ENCODE assay signal across 1 cellular context in the genomic region with DNA sequence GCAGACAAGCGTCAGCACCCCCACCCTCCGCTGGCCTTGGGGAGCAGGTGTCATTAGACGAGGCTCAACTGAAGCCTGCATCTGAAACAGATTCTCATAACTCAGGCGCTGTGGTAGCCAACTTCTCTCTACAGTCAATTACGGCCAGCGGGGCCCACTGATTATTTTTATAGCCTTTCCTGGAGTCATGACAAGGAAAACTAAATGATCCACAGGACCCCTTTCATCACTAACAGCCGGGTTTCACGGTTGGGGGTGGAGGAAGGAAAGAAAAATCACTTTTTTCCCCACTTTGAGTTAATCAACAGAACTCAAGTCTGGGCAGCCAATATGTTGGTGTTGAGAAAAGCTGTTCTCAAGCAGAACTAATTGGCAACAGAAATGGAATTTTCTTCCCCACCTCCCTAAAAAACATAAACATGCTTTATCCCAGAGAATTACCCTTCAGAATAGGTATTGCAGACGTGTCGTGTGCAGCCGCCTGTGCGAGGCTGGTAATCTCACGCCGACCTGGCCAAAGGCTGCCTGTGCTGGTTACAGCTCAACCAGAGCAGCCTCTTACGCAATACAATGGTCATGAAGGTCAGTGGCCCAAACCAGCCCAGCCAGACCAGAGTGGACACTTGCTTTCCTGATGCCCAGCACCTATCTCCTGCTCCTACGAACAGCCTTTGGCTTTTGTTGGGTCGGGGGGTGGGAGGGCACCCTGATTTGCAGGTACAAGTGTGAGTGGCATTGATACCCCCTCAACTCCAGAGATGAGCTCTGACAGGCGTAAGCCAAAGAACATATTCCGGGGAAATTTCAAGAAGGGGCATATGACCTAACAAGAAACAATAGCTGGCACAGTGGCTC.
TF ChIP-seq lines count a peak whose summit lies in the region.

No MANE protein-coding gene starts in this region.

TF ChIP-seq in HepG2, 621 proteins besides CTCF, POLR2A, EP300 and RAD21 (continued from another document and continues in another):
- TF ChIP-seq, protein P1, sequence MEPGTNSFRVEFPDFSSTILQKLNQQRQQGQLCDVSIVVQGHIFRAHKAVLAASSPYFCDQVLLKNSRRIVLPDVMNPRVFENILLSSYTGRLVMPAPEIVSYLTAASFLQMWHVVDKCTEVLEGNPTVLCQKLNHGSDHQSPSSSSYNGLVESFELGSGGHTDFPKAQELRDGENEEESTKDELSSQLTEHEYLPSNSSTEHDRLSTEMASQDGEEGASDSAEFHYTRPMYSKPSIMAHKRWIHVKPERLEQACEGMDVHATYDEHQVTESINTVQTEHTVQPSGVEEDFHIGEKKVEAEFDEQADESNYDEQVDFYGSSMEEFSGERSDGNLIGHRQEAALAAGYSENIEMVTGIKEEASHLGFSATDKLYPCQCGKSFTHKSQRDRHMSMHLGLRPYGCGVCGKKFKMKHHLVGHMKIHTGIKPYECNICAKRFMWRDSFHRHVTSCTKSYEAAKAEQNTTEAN (CRISPR knock-in tag; conservative IDR thresholded peaks at IDR 0.05) = peak; percentile 76
- TF ChIP-seq, protein P2, sequence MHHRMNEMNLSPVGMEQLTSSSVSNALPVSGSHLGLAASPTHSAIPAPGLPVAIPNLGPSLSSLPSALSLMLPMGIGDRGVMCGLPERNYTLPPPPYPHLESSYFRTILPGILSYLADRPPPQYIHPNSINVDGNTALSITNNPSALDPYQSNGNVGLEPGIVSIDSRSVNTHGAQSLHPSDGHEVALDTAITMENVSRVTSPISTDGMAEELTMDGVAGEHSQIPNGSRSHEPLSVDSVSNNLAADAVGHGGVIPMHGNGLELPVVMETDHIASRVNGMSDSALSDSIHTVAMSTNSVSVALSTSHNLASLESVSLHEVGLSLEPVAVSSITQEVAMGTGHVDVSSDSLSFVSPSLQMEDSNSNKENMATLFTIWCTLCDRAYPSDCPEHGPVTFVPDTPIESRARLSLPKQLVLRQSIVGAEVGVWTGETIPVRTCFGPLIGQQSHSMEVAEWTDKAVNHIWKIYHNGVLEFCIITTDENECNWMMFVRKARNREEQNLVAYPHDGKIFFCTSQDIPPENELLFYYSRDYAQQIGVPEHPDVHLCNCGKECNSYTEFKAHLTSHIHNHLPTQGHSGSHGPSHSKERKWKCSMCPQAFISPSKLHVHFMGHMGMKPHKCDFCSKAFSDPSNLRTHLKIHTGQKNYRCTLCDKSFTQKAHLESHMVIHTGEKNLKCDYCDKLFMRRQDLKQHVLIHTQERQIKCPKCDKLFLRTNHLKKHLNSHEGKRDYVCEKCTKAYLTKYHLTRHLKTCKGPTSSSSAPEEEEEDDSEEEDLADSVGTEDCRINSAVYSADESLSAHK (CRISPR knock-in tag; IDR thresholded peaks at IDR 0.05; ENCODE audit: borderline replicate concordance) = 0 out of 2 replicates have a peak, but pooled peaks have one; percentile 41
- no peak for TF ChIP-seq ZBTB1 (CRISPR knock-in tag; IDR thresholded peaks at IDR 0.05; ENCODE audit: borderline replicate concordance)
- TF ChIP-seq, protein P3, sequence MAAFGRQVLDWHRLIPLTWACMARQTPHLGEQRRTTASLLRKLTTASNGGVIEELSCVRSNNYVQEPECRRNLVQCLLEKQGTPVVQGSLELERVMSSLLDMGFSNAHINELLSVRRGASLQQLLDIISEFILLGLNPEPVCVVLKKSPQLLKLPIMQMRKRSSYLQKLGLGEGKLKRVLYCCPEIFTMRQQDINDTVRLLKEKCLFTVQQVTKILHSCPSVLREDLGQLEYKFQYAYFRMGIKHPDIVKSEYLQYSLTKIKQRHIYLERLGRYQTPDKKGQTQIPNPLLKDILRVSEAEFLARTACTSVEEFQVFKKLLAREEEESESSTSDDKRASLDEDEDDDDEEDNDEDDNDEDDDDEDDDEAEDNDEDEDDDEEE (CRISPR knock-in tag; IDR thresholded peaks at IDR 0.05) = no peak; the same call in 1 of the 2 replicates
- 0 out of 2 replicates have a peak, but pooled peaks have one; percentile 61 for TF ChIP-seq ZNF563 (CRISPR knock-in tag; IDR thresholded peaks at IDR 0.05)
- 0 out of 2 replicates have a peak, but pooled peaks have one; percentile 43 for TF ChIP-seq KLF12 (CRISPR knock-in tag; IDR thresholded peaks at IDR 0.05; ENCODE audit: borderline replicate concordance)
- TF ChIP-seq ZNF280D (CRISPR knock-in tag; IDR thresholded peaks at IDR 0.05) = peak; percentile 55; the same call in 1 of the 2 replicates
- peak; percentile 86 for TF ChIP-seq YEATS4 (CRISPR knock-in tag; IDR thresholded peaks at IDR 0.05; ENCODE audit: borderline replicate concordance)
- TF ChIP-seq SMC3 (IDR thresholded peaks at IDR 0.05; ENCODE audit: low read length) = peak; percentile 56; the same call in 1 of the 2 replicates
- no peak for TF ChIP-seq ZKSCAN5 (CRISPR knock-in tag; IDR thresholded peaks at IDR 0.05)
- 0 out of 2 replicates have a peak, but pooled peaks have one; percentile 40 for TF ChIP-seq TSC22D2 (CRISPR knock-in tag; IDR thresholded peaks at IDR 0.05; ENCODE audit: borderline replicate concordance)
- no peak for TF ChIP-seq EED (CRISPR knock-in tag; IDR thresholded peaks at IDR 0.05)
- TF ChIP-seq TOPORS (CRISPR knock-in tag; IDR thresholded peaks at IDR 0.05) = no peak
- TF ChIP-seq MTF1 (CRISPR knock-in tag; IDR thresholded peaks at IDR 0.05) = peak; percentile 99
- TF ChIP-seq ZNF776 (CRISPR knock-in tag; IDR thresholded peaks at IDR 0.05) = 0 out of 2 replicates have a peak, but pooled peaks have one; percentile 45
- no peak for TF ChIP-seq ZC3H4 (CRISPR knock-in tag; IDR thresholded peaks at IDR 0.05; ENCODE audit: borderline replicate concordance)
- TF ChIP-seq ZNF282 (IDR thresholded peaks at IDR 0.05; ENCODE audit: partially characterized antibody) = no peak
- peak; percentile 95 for TF ChIP-seq HDAC1 (CRISPR knock-in tag; IDR thresholded peaks at IDR 0.05)
- TF ChIP-seq FOXC1 (CRISPR knock-in tag; IDR thresholded peaks at IDR 0.05; ENCODE audit: borderline replicate concordance) = peak; percentile 49; the same call in 1 of the 2 replicates
- TF ChIP-seq RFX5 (IDR thresholded peaks at IDR 0.05; ENCODE audit: low read depth, low read length) = 0 out of 2 replicates have a peak, but pooled peaks have one; percentile 19
- TF ChIP-seq KDM4B (CRISPR knock-in tag; IDR thresholded peaks at IDR 0.05) = peak; percentile 90; the same call in 1 of the 2 replicates
- TF ChIP-seq, protein P4, sequence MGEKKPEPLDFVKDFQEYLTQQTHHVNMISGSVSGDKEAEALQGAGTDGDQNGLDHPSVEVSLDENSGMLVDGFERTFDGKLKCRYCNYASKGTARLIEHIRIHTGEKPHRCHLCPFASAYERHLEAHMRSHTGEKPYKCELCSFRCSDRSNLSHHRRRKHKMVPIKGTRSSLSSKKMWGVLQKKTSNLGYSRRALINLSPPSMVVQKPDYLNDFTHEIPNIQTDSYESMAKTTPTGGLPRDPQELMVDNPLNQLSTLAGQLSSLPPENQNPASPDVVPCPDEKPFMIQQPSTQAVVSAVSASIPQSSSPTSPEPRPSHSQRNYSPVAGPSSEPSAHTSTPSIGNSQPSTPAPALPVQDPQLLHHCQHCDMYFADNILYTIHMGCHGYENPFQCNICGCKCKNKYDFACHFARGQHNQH (CRISPR knock-in tag; IDR thresholded peaks at IDR 0.05) = peak; percentile 97
- no peak for TF ChIP-seq AGO2 (optimal IDR thresholded peaks at IDR 0.05; ENCODE audit: low read depth, low read length)
- TF ChIP-seq ZFAT (CRISPR knock-in tag; conservative IDR thresholded peaks at IDR 0.05) = no peak
- TF ChIP-seq HOMEZ (CRISPR knock-in tag; IDR thresholded peaks at IDR 0.05; ENCODE audit: low read depth) = peak; percentile 87
- TF ChIP-seq NCOA2 (CRISPR knock-in tag; IDR thresholded peaks at IDR 0.05) = peak; percentile 80
- peak; percentile 82 for TF ChIP-seq FOXA3 (CRISPR knock-in tag; IDR thresholded peaks at IDR 0.05)
- peak; percentile 52; the same call in 1 of the 2 replicates for TF ChIP-seq ZNF691 (CRISPR knock-in tag; IDR thresholded peaks at IDR 0.05; ENCODE audit: borderline replicate concordance, low read depth)
- TF ChIP-seq ZNF557 (CRISPR knock-in tag; IDR thresholded peaks at IDR 0.05) = peak; percentile 86; the same call in 1 of the 2 replicates
- peak; percentile 83; the same call in 1 of the 2 replicates for TF ChIP-seq FOXO1 (CRISPR knock-in tag; IDR thresholded peaks at IDR 0.05)
- TF ChIP-seq PAF1 (CRISPR knock-in tag; IDR thresholded peaks at IDR 0.05) = no peak
- TF ChIP-seq ZNF574 (CRISPR knock-in tag; IDR thresholded peaks at IDR 0.05) = peak; percentile 85
- peak; percentile 55; the same call in 1 of the 2 replicates for TF ChIP-seq YEATS2 (CRISPR knock-in tag; IDR thresholded peaks at IDR 0.05; ENCODE audit: borderline replicate concordance)
- peak in 1 of 2 experiments; percentile 92; a peak in 2 of 4 replicates for TF ChIP-seq KLF16 (CRISPR knock-in tag; IDR thresholded peaks at IDR 0.05)
- peak; percentile 95; the same call in 1 of the 2 replicates for TF ChIP-seq ESRRA (CRISPR knock-in tag; IDR thresholded peaks at IDR 0.05; ENCODE audit: low read depth)
- TF ChIP-seq ZNF281 (CRISPR knock-in tag; IDR thresholded peaks at IDR 0.05; ENCODE audit: borderline replicate concordance) = peak; percentile 63; the same call in 1 of the 2 replicates
- no peak for TF ChIP-seq ZFP62 (CRISPR knock-in tag; IDR thresholded peaks at IDR 0.05)
- peak; percentile 88 for TF ChIP-seq DPF2 (CRISPR knock-in tag; IDR thresholded peaks at IDR 0.05; ENCODE audit: borderline replicate concordance, low read depth)
- TF ChIP-seq ZNF367 (CRISPR knock-in tag; IDR thresholded peaks at IDR 0.05; ENCODE audit: borderline replicate concordance) = no peak
